ENCODE assay signal across 23 cellular contexts in genomic region chr15:89569090-89569745, GRCh38.
"Had no signal": no experiment of that assay in that cellular context is flagged by ENCODE, and none has a peak within 500 bp of the region (broad histone marks: within the 10 kb centered on the region; RNA-seq: fewer than 3 reads in every experiment).

No MANE protein-coding gene starts in this region.

- H3K9me3 ChIP-seq: SK-N-SH had no signal

- H3K27ac Mint-ChIP-seq: T-helper 17 cell had no signal

- H3K4me2 ChIP-seq: KMS-11, SK-N-SH had no signal

- DNase-seq: IMR-90, Kasumi-1, NCI-H1092 treated with DMSO at 0.1 percent for 48 hours, NCI-H1436, NCI-H187, NCI-H2029, NCI-H2081 treated with DMSO at 0.1 percent for 48 hours, NCI-H2171, NCI-H226, NCI-H446, NCI-H510A, NCI-H524 treated with DMSO at 0.1 percent for 48 hours, NCI-H69, NCI-H774, PC-3, SHP77, SK-N-SH, SW 1271, T-helper 1 cell, T-helper 17 cell had no signal

- H3K27ac ChIP-seq: KMS-11, RWPE1 had no signal

- H3K4me3 Mint-ChIP-seq: T-helper 17 cell had no signal

- H3K4me1 Mint-ChIP-seq: T-helper 17 cell had no signal

- H3K9ac ChIP-seq: KMS-11, SK-N-SH had no signal

- ATAC-seq: Panc1, PC-3, T-helper 17 cell had no signal
